Comparison of ENCODE assay signal across 6 cellular contexts in genomic region chr13:111850976-111851375, GRCh38.
"Had no signal": no experiment of that assay in that cellular context is flagged by ENCODE, and none has a peak within 500 bp of the region (broad histone marks: within the 10 kb centered on the region; RNA-seq: fewer than 3 reads in every experiment).

No MANE protein-coding gene starts in this region.

- DNase-seq: IMR-90, KBM-7 had no signal

- H3K27ac ChIP-seq: HL-60 had no signal

- H3K27ac Mint-ChIP-seq: IgD-negative memory B cell had no signal

- H3K4me3 Mint-ChIP-seq: IgD-negative memory B cell had no signal

- H3K4me3 ChIP-seq: K562 had no signal

- ATAC-seq: HepG2, K562 had no signal

- H3K27me3 Mint-ChIP-seq: IgD-negative memory B cell had no signal

- H3K4me1 Mint-ChIP-seq: IgD-negative memory B cell had no signal
